Comparison of ENCODE assay signal across 18 cellular contexts in the genomic region with DNA sequence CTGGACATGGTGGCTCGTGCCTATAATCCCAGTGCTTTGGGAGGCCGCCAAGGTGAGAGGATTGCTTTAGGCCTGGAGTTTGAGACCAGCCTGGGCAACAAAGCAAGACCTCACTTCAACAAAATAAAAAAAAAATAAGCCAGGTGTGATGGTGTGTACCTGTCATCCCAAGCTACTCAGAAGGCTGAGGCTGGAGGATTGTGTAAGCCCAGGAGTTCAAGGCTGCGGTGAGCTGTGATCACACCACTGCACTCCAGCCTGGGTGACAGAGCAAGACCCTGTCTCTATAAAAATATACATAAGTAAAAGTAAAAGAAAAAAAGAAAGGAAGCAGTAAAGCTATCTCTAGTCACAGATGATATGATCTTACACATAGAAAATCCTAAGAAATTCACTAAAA. TPM values are rescaled to one million over a fixed set of nuclear protein-coding genes. Genes with fewer than 3 reads are reported as not detected.
DNase-seq lines count a peak whose midpoint lies in the region; ATAC-seq and TF ChIP-seq lines count a peak whose summit lies in the region.
"Had no signal": no experiment of that assay in that cellular context is flagged by ENCODE, and none has a peak within 500 bp of the region (broad histone marks: within the 10 kb centered on the region; RNA-seq: fewer than 3 reads in every experiment).

No MANE protein-coding gene starts in this region.

- CTCF ChIA-PET in Caco-2 (lab: Charles Lee): no interaction called here

- POLR2A ChIA-PET in Caco-2 (lab: Charles Lee): no interaction called here

- peak overlapping the region; percentile 92 for H3K27ac Mint-ChIP-seq in Caco-2 (ENCODE audit: unreplicated experiment)
- H3K27ac Mint-ChIP-seq in nephron: peak overlapping the region; percentile 95 to 97 (median 96)
- H3K27ac Mint-ChIP-seq: CD4-positive, CD25-positive, alpha-beta regulatory T cell; CD8-positive, alpha-beta memory T cell; GM23338; IgD-negative memory B cell had no signal

- no peak overlapping the region for H3K4me3 ChIP-seq in Caco-2 (ENCODE audit: low read depth, low read length)
- no peak overlapping the region for H3K4me3 ChIP-seq in RWPE2 (ENCODE audit: severe bottlenecking)
- H3K4me3 ChIP-seq in upper lobe of right lung: no peak overlapping the region
- H3K4me3 ChIP-seq in spleen: no peak overlapping the region
- H3K4me3 ChIP-seq: GM23338 had no signal

- H3K4me1 Mint-ChIP-seq in Caco-2 (ENCODE audit: low read depth, unreplicated experiment) (peaks cover 21% of the 10 kb centered on the region), nephron (peaks cover 64% of the 10 kb centered on the region)
- H3K4me1 Mint-ChIP-seq: CD4-positive, CD25-positive, alpha-beta regulatory T cell; CD8-positive, alpha-beta memory T cell; IgD-negative memory B cell had no signal

- DNase-seq in Caco-2 (peak in 1 of 2 experiments; percentile 7), RWPE2 (ENCODE audit: low spot score) (peak; percentile 7), upper lobe of right lung (peak; percentile 18), spleen (no peak)
- no peak for DNase-seq in activated CD4-positive, alpha-beta T cell treated with anti-CD3 and anti-CD28 coated beads, Interleukin-2, amount 50 U/mL, for 48 hours
- DNase-seq: ACHN; BE2C; C1 segment of cervical spinal cord; CD4-positive, CD25-positive, alpha-beta regulatory T cell; CD8-positive, alpha-beta memory T cell; DMS153; DMS79; GDM1; HCEC 1CT had no signal

- ATAC-seq in RWPE2 (ENCODE audit: low read depth): no peak
- no peak for ATAC-seq in upper lobe of right lung
- ATAC-seq: GM23338 had no signal

- no peaks in the 10 kb centered on the region for H3K36me3 Mint-ChIP-seq in Caco-2 (ENCODE audit: insufficient read depth, unreplicated experiment)
- no peaks in the 10 kb centered on the region for H3K36me3 Mint-ChIP-seq in nephron (ENCODE audit: low read depth)
- H3K36me3 Mint-ChIP-seq: CD4-positive, CD25-positive, alpha-beta regulatory T cell; CD8-positive, alpha-beta memory T cell; IgD-negative memory B cell had no signal

- intact Hi-C loops in Caco-2 (cut with micrococcal nuclease; ENCODE audit: unreplicated experiment): no loop called here
- intact Hi-C loops in upper lobe of right lung (cut with DNase I): no loop called here
- intact Hi-C loops in spleen (cut with DNase I; ENCODE audit: low total_unique reads): no loop called here

- no peaks in the 10 kb centered on the region for H3K27me3 ChIP-seq in Caco-2 (replicated peaks; ENCODE audit: control insufficient read depth, insufficient read depth, low read length)
- H3K27me3 ChIP-seq in RWPE2 (ENCODE audit: insufficient read depth, poor library complexity, severe bottlenecking): no peaks in the 10 kb centered on the region
- H3K27me3 ChIP-seq in upper lobe of right lung: no peaks in the 10 kb centered on the region
- peaks cover 0 to 14% (median 0%) of the 10 kb centered on the region in 7 donors for H3K27me3 ChIP-seq in spleen (replicated peaks in 1 of 7)
- H3K27me3 ChIP-seq: BE2C had no signal

- H3K9me3 Mint-ChIP-seq in Caco-2 (ENCODE audit: unreplicated experiment) (no peaks in the 10 kb centered on the region), nephron (no peaks in the 10 kb centered on the region)
- H3K9me3 Mint-ChIP-seq: CD4-positive, CD25-positive, alpha-beta regulatory T cell; CD8-positive, alpha-beta memory T cell; GM23338; IgD-negative memory B cell had no signal

- no peak for TF ChIP-seq POLR2A in spleen (IDR thresholded peaks at IDR 0.05)

- no peaks in the 10 kb centered on the region for H3K27me3 Mint-ChIP-seq in Caco-2 (ENCODE audit: insufficient read depth, unreplicated experiment)
- peaks cover 1% of the 10 kb centered on the region for H3K27me3 Mint-ChIP-seq in nephron (ENCODE audit: low read depth)
- H3K27me3 Mint-ChIP-seq: CD4-positive, CD25-positive, alpha-beta regulatory T cell had no signal

- H3K36me3 ChIP-seq in Caco-2 (ENCODE audit: control insufficient read depth, insufficient read depth, low read length) (no peaks in the 10 kb centered on the region), RWPE2 (ENCODE audit: low read depth) (no peaks in the 10 kb centered on the region), upper lobe of right lung (no peaks in the 10 kb centered on the region), spleen (no peaks in the 10 kb centered on the region)
- H3K36me3 ChIP-seq: BE2C had no signal

- H3K27ac ChIP-seq in RWPE2 (ENCODE audit: poor library complexity, severe bottlenecking): no peak overlapping the region
- no peak overlapping the region for H3K27ac ChIP-seq in upper lobe of right lung
- H3K27ac ChIP-seq in spleen: no peak overlapping the region
- H3K27ac ChIP-seq: HL-60 had no signal

- BruUV-seq in Caco-2 (replicated peaks; lab: Mats Ljungman, UMichigan): no TSS peak

- TF ChIP-seq CTCF in Caco-2 (IDR thresholded peaks at IDR 0.05; ENCODE audit: insufficient read depth in 1 of 2, low read depth in 1 of 2, low read length in 1 of 2, severe bottlenecking in 1 of 2, unreplicated experiment in 1 of 2) (no peak), RWPE2 (IDR thresholded peaks at IDR 0.05; ENCODE audit: poor library complexity, severe bottlenecking) (no peak), nephron (IDR thresholded peaks at IDR 0.05; ENCODE audit: unreplicated experiment in 3 of 3) (no peak), upper lobe of right lung (IDR thresholded peaks at IDR 0.05) (no peak), spleen (IDR thresholded peaks at IDR 0.05 in 8 of 11, conservative IDR thresholded peaks at IDR 0.05 in 3 of 11) (no peak)

- H3K4me3 Mint-ChIP-seq in Caco-2 (ENCODE audit: unreplicated experiment) (peak overlapping the region; percentile 48), nephron (no peak overlapping the region)
- H3K4me3 Mint-ChIP-seq: CD4-positive, CD25-positive, alpha-beta regulatory T cell; CD8-positive, alpha-beta memory T cell; GM23338; IgD-negative memory B cell had no signal

- H3K4me1 ChIP-seq in Caco-2 (peaks cover 61% of the 10 kb centered on the region), RWPE2 (ENCODE audit: insufficient read depth, poor library complexity, severe bottlenecking) (no peaks in the 10 kb centered on the region), upper lobe of right lung (peaks cover 9% of the 10 kb centered on the region), spleen (peaks cover 0 to 11% (median 0%) of the 10 kb centered on the region in 6 donors)

- H3K9me3 ChIP-seq in Caco-2: no peaks in the 10 kb centered on the region
- H3K9me3 ChIP-seq in RWPE2 (ENCODE audit: severe bottlenecking): no peaks in the 10 kb centered on the region
- H3K9me3 ChIP-seq in upper lobe of right lung: no peaks in the 10 kb centered on the region
- H3K9me3 ChIP-seq in spleen: no peaks in the 10 kb centered on the region
- H3K9me3 ChIP-seq: BE2C had no signal

- 82 to 94% (median 87%) methylated on average over 3 of the region's 3 CpGs for WGBS in spleen, 5 donors

RNA-seq across cellular contexts. Expression of a gene that starts 59.5 kb away (rescaled TPM):
- total RNA-seq in Caco-2 (2022) (22.4 and 25.1 TPM in 2 replicates), upper lobe of right lung (151 TPM), spleen (100 to 1,000 TPM in 2 of 7 donors, 10 to 100 TPM in 5; 38.9 to 133 (median 68.9) TPM)
- 10 to 100 TPM in 1 of 3 donors, 1 to 10 TPM in 2; 6.9 to 28.0 (median 9.3) TPM for polyA plus RNA-seq in spleen
- polyA plus RNA-seq: CD4-positive, CD25-positive, alpha-beta regulatory T cell; CD8-positive, alpha-beta memory T cell had no signal

Comparison
In these comparisons a context has a peak if more than half of its experiments do, and no peak if none do; other contexts are left out.
1. DNase-seq: peak in RWPE2 (single experiment) and upper lobe of right lung (single experiment); none in activated CD4-positive, alpha-beta T cell treated with anti-CD3 and anti-CD28 coated beads, Interleukin-2, amount 50 U/mL, for 48 hours (0 of 2) and spleen (single experiment).